In genomic region chr1:97920832-97921571, GRCh38 we compare ENCODE assay signal across 8 cellular contexts. TPM values are rescaled to one million over a fixed set of nuclear protein-coding genes. Genes with fewer than 3 reads are reported as not detected.
DNase-seq lines count a peak whose midpoint lies in the region; ATAC-seq and TF ChIP-seq lines count a peak whose summit lies in the region.

DPYD (minus strand) TSS chr1:97921034; CDS start chr1:97920922, 112 bp downstream.

- H3K36me3 ChIP-seq in parathyroid adenoma (ENCODE audit: control insufficient read depth, insufficient read depth, low read length): no peaks in the 10 kb centered on the region
- H3K36me3 ChIP-seq in tibial artery: no peaks in the 10 kb centered on the region

- DNase-seq in GM10266 (ENCODE audit: extremely low spot score) (peak; percentile 82), NCI-H1092 (lab: John Stamatoyannopoulos, UW) (peak; percentile 39), SKM-1 treated with dmso at 0.1 percent for 144 hours (lab: John Stamatoyannopoulos, UW; ENCODE audit: unreplicated experiment) (peak; percentile 86), Right ventricle myocardium superior (peak; percentile 94), tibial artery (peak; percentile 90 to 93)
- peak; percentile 89 for DNase-seq in activated naive CD8-positive, alpha-beta T cell treated with anti-CD3 and anti-CD28 coated beads for 36 hours

- no peaks in the 10 kb centered on the region for H3K27me3 ChIP-seq in parathyroid adenoma (ENCODE audit: control insufficient read depth, insufficient read depth, low read length)
- no peaks in the 10 kb centered on the region for H3K27me3 ChIP-seq in tibial artery

- TF ChIP-seq CTCF in GM10266 (IDR thresholded peaks at IDR 0.05; ENCODE audit: control insufficient read depth, insufficient read depth, low read depth, missing control alignments) (no peak), parathyroid adenoma (IDR thresholded peaks at IDR 0.05) (no peak), tibial artery (IDR thresholded peaks at IDR 0.05) (no peak)

- peaks cover 7% of the 10 kb centered on the region for H3K36me3 Mint-ChIP-seq in activated naive CD8-positive, alpha-beta T cell treated with anti-CD3 and anti-CD28 coated beads for 36 hours

- H3K4me3 Mint-ChIP-seq in activated naive CD8-positive, alpha-beta T cell treated with anti-CD3 and anti-CD28 coated beads for 36 hours: peak within 1 kb of the TSS; percentile 90

- H3K9me3 ChIP-seq in parathyroid adenoma (ENCODE audit: control insufficient read depth, low read length) (no peaks in the 10 kb centered on the region), tibial artery (no peaks in the 10 kb centered on the region)

- peak within 1 kb of the TSS; percentile 81 for H3K4me2 ChIP-seq in parathyroid adenoma (ENCODE audit: low read length)

- H3K4me3 ChIP-seq in parathyroid adenoma (ENCODE audit: low read depth, low read length) (peak within 1 kb of the TSS; percentile 74), tibial artery (peak within 1 kb of the TSS; percentile 74 to 89)

- no peak within 1 kb of the TSS for H3K9ac ChIP-seq in parathyroid adenoma

- H3K79me2 ChIP-seq in parathyroid adenoma: no peaks in the 10 kb centered on the region

- intact Hi-C loops in Right ventricle myocardium superior (cut with DNase I): no loop called here
- intact Hi-C loops in tibial artery (cut with DNase I; ENCODE audit: low total_unique reads): no loop called here

- peak within 1 kb of the TSS; percentile 94 for H3K27ac Mint-ChIP-seq in activated naive CD8-positive, alpha-beta T cell treated with anti-CD3 and anti-CD28 coated beads for 36 hours

- ATAC-seq in HG02610 (IDR thresholded peaks at IDR 0.05; ENCODE audit: unreplicated experiment) (peak; percentile 86), Right ventricle myocardium superior (ENCODE audit: poor library complexity) (peak; percentile 99)

- H3K4me1 ChIP-seq in parathyroid adenoma: no peaks in the 10 kb centered on the region
- peaks cover 0 to 28% (median 8%) of the 10 kb centered on the region in 4 donors for H3K4me1 ChIP-seq in tibial artery

- H3K9me3 Mint-ChIP-seq in activated naive CD8-positive, alpha-beta T cell treated with anti-CD3 and anti-CD28 coated beads for 36 hours: no peaks in the 10 kb centered on the region

- H3K27ac ChIP-seq in parathyroid adenoma (peak within 1 kb of the TSS; percentile 78), tibial artery (peak within 1 kb of the TSS; percentile 86 to 95)

- no peaks in the 10 kb centered on the region for H3K27me3 Mint-ChIP-seq in activated naive CD8-positive, alpha-beta T cell treated with anti-CD3 and anti-CD28 coated beads for 36 hours

- H2AFZ ChIP-seq in parathyroid adenoma: peak within 1 kb of the TSS; percentile 92

- H3K4me1 Mint-ChIP-seq in activated naive CD8-positive, alpha-beta T cell treated with anti-CD3 and anti-CD28 coated beads for 36 hours: peaks cover 41% of the 10 kb centered on the region

RNA-seq across cellular contexts. Expression of gene DPYD, which starts in this region (rescaled TPM):
- 1 to 10 TPM; 7.5 to 7.9 TPM for total RNA-seq in activated naive CD8-positive, alpha-beta T cell treated with anti-CD3 and anti-CD28 coated beads for 36 hours
- 10.3 TPM for total RNA-seq in Right ventricle myocardium superior

Comparison
In these comparisons a context has a peak if more than half of its experiments do, and no peak if none do; other contexts are left out.
1. Peak in every context shown above with its lines: DNase-seq, ATAC-seq, H3K4me3 ChIP-seq and H3K27ac ChIP-seq.
2. DNase-seq: peak in every context shown above with its lines; median percentile 94 in Right ventricle myocardium superior; 92 in tibial artery; 89 in activated naive CD8-positive, alpha-beta T cell treated with anti-CD3 and anti-CD28 coated beads for 36 hours; 86 in SKM-1 treated with dmso at 0.1 percent for 144 hours; 82 in GM10266; 39 in NCI-H1092.